Comparison of ENCODE assay signal across 10 cellular contexts in the genomic region with DNA sequence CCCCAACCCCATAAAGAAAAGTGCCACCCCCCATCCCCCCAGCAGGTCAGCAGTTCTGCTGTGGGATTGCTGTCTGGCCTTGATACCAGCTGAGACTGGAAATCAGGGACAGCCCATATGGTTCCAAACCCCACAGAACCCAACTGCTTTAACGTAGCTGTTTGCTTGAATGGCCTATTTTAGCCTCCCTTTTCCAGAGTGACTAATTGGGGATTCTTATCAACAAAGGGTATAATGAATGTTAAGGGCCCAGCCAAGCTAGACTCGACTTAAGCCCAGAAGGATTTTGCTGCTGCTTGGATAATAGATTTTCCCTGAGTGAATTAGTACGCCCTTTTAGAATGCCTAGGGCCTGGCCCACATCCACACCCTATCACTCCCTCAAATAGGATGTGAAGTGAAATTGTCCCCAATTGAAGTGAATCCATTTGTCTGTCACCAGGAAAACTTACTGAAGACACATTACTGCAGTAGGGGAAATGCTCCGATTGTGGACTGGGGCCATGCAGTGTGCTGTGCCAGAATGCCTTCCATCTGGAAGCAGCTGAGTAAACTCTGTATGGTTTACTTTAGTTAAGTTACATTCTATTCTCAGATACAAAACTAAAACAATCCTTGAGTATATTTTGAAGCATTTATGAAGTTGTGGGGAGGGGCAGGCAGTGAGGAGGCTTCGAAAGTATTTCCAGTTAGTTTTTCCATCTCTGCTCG.
DNase-seq lines count a peak whose midpoint lies in the region; ATAC-seq and TF ChIP-seq lines count a peak whose summit lies in the region.
"Had no signal": no experiment of that assay in that cellular context is flagged by ENCODE, and none has a peak within 500 bp of the region (broad histone marks: within the 10 kb centered on the region; RNA-seq: fewer than 3 reads in every experiment).

No MANE protein-coding gene starts in this region.

- H3K23ac ChIP-seq in IMR-90 (ENCODE audit: low read depth, low read length) = peak overlapping the region; percentile 87

- peak overlapping the region; percentile 92 for H2BK20ac ChIP-seq in IMR-90 (ENCODE audit: low read depth, low read length)

- H4K5ac ChIP-seq in IMR-90 (ENCODE audit: low read depth, low read length) = peak overlapping the region; percentile 67

- peak; percentile 73 for ATAC-seq in IMR-90 (ENCODE audit: low read depth)
- ATAC-seq in body of pancreas = peak; percentile 86
- no peak for ATAC-seq in gastrocnemius medialis
- no peak for ATAC-seq in GM21737 (IDR thresholded peaks at IDR 0.05; ENCODE audit: unreplicated experiment)

- H3K79me1 ChIP-seq in IMR-90 (ENCODE audit: low read depth in 1 of 2, low read length in 2 of 2) = peaks cover 7 to 39% of the 10 kb centered on the region in 2 experiments; a peak in 3 of 4 replicates

- no peaks in the 10 kb centered on the region for H4K20me1 ChIP-seq in IMR-90 (ENCODE audit: insufficient read depth, low read length)

- peak overlapping the region; percentile 81; the same call in 1 of the 2 replicates for H2AK5ac ChIP-seq in IMR-90 (ENCODE audit: low read depth, low read length)

- H3K14ac ChIP-seq in IMR-90 (replicated peaks; ENCODE audit: low read depth, low read length) = peak overlapping the region; percentile 74

- BruUV-seq in IMR-90 (replicated peaks; lab: Mats Ljungman, UMichigan) = no TSS peak

- H2BK120ac ChIP-seq in IMR-90 (ENCODE audit: low read depth, low read length) = peak overlapping the region; percentile 94

- peak overlapping the region; percentile 14 to 91 for H4K8ac ChIP-seq in IMR-90 (ENCODE audit: low read depth in 2 of 2, low read length in 2 of 2)

- TF ChIP-seq POLR2A in IMR-90 (IDR thresholded peaks at IDR 0.05; ENCODE audit: low read depth, low read length) (no peak), body of pancreas (IDR thresholded peaks at IDR 0.05) (peak in 2 of 3 donors; percentile 7 to 13), gastrocnemius medialis (IDR thresholded peaks at IDR 0.05) (no peak)

- POLR2A ChIA-PET in IMR-90 (lab: Charles Lee; ENCODE audit: unreplicated experiment) = interaction anchor here (0.5 kb wide), 1 partner anchor 196 kb away, joined by 3 read pairs; no protein-coding TSS in a partner anchor

- TF ChIP-seq RAD21 in IMR-90 (IDR thresholded peaks at IDR 0.05; ENCODE audit: low read length) = no peak

- H3K4me3 ChIP-seq in IMR-90 (ENCODE audit: insufficient read depth, low read depth, low read length) (no peak overlapping the region), body of pancreas (no peak overlapping the region), gastrocnemius medialis (no peak overlapping the region)

- H3K4ac ChIP-seq in IMR-90 (ENCODE audit: low read depth, low read length) = peak overlapping the region; percentile 92

- peak overlapping the region; percentile 87 for H2AK9ac ChIP-seq in IMR-90 (replicated peaks; ENCODE audit: low read depth, low read length, poor library complexity)

- peak; percentile 86 for DNase-seq in IMR-90
- DNase-seq in body of pancreas = peak; percentile 79 to 85 (median 84)
- DNase-seq in gastrocnemius medialis = no peak
- no peak for DNase-seq in EL
- no peak for DNase-seq in activated CD8-positive, alpha-beta memory T cell treated with anti-CD3 and anti-CD28 coated beads for 24 hours
- no peak for DNase-seq in stimulated activated CD4-positive, alpha-beta T cell treated with anti-CD3 and anti-CD28 coated beads, Interleukin-2, amount 100 ng/mL, for 24 hours
- DNase-seq: activated CD4-positive, CD25-positive, alpha-beta regulatory T cell treated with anti-CD3 and anti-CD28 coated beads, Interleukin-2, amount 50 U/mL, for 72 hours; CD8-positive, alpha-beta memory T cell had no signal

- H3K18ac ChIP-seq in IMR-90 (ENCODE audit: low read depth, low read length) = peak overlapping the region; percentile 96

- H2AFZ ChIP-seq in IMR-90 (replicated peaks; ENCODE audit: low read length, poor library complexity) = peak overlapping the region; percentile 56

- dilution Hi-C loops in IMR-90 (cut with HindIII; ENCODE audit: low sequenced_read_pairs, unreplicated experiment) = no loop called here

- peak overlapping the region; percentile 73; the same call in 1 of the 2 replicates for H3K56ac ChIP-seq in IMR-90 (ENCODE audit: extremely low read depth, insufficient read depth, low read length)

- no CpG with 5 or more reads among the region's 6 CpGs for WGBS in IMR-90 (ENCODE audit: extremely low coverage in 2 of 2, insufficient read length in 1 of 2), 2 experiments
- WGBS in body of pancreas, 2 donors = 13 to 22% methylated on average over 6 of the region's 6 CpGs

- peaks cover 2% of the 10 kb centered on the region; the same call in 1 of the 2 replicates for H3K36me3 ChIP-seq in IMR-90 (ENCODE audit: control insufficient read depth, insufficient read depth, low read length)
- H3K36me3 ChIP-seq in body of pancreas (replicated peaks in 1 of 2; ENCODE audit: insufficient read depth in 1 of 2, low read depth in 2 of 2) = no peaks in the 10 kb centered on the region
- no peaks in the 10 kb centered on the region for H3K36me3 ChIP-seq in gastrocnemius medialis

- peak overlapping the region; percentile 38; the same call in 1 of the 2 replicates for H3K4me2 ChIP-seq in IMR-90 (ENCODE audit: low read depth, low read length)

- peaks cover 51% of the 10 kb centered on the region for H3K4me1 ChIP-seq in IMR-90 (ENCODE audit: control insufficient read depth, insufficient read depth, low read length)
- H3K4me1 ChIP-seq in body of pancreas = peaks cover 79% of the 10 kb centered on the region
- H3K4me1 ChIP-seq in gastrocnemius medialis = peaks cover 65 to 76% of the 10 kb centered on the region in 2 donors

- H4K91ac ChIP-seq in IMR-90 (ENCODE audit: insufficient read depth, low read depth, low read length) = peak overlapping the region; percentile 77

- H3K9me3 ChIP-seq in IMR-90 (ENCODE audit: control insufficient read depth, insufficient read depth, low read length) = no peaks in the 10 kb centered on the region
- no peaks in the 10 kb centered on the region for H3K9me3 ChIP-seq in body of pancreas
- no peaks in the 10 kb centered on the region for H3K9me3 ChIP-seq in gastrocnemius medialis

- H2BK5ac ChIP-seq in IMR-90 (ENCODE audit: low read depth, low read length, poor library complexity, severe bottlenecking) = peak overlapping the region; percentile 91

- TF ChIP-seq CTCF in IMR-90 (conservative IDR thresholded peaks at IDR 0.05; ENCODE audit: low read depth, low read length) = no peak
- TF ChIP-seq CTCF in body of pancreas (IDR thresholded peaks at IDR 0.05) = no peak
- TF ChIP-seq CTCF in gastrocnemius medialis (IDR thresholded peaks at IDR 0.05 in 4 of 5, conservative IDR thresholded peaks at IDR 0.05 in 1 of 5) = no peak

- CTCF ChIA-PET in IMR-90 (lab: Yijun Ruan, JAX) = no interaction called here

- H3K27ac ChIP-seq in IMR-90 (ENCODE audit: insufficient read depth, low read length) = peak overlapping the region; percentile 77
- H3K27ac ChIP-seq in body of pancreas = peak overlapping the region; percentile 81 to 93 (median 84)
- peak overlapping the region; percentile 66 for H3K27ac ChIP-seq in layer of hippocampus (ENCODE audit: low read depth, low read length)
- H3K27ac ChIP-seq in gastrocnemius medialis = peak overlapping the region; percentile 75 to 89 (median 78)

- peak overlapping the region; percentile 80; the same call in 2 of the 3 replicates for H2BK15ac ChIP-seq in IMR-90 (ENCODE audit: low read depth, low read length)

- H3K27me3 ChIP-seq in IMR-90 (ENCODE audit: control insufficient read depth, insufficient read depth, low read length) (no peaks in the 10 kb centered on the region), body of pancreas (no peaks in the 10 kb centered on the region), layer of hippocampus (ENCODE audit: control insufficient read depth, insufficient read depth, low read length) (no peaks in the 10 kb centered on the region), gastrocnemius medialis (no peaks in the 10 kb centered on the region)

- peak overlapping the region; percentile 10; the same call in 1 of the 2 replicates for H3K9ac ChIP-seq in IMR-90 (ENCODE audit: low read depth, low read length)

- peaks cover 32% of the 10 kb centered on the region for H3K9me1 ChIP-seq in IMR-90 (ENCODE audit: insufficient read depth, low read length)

- intact Hi-C loops in IMR-90 (cut with micrococcal nuclease) = loop anchor here (5.0 kb wide), 2 partner anchors 54 to 156 kb away; partner anchors contain the start of gene DHRS3
- intact Hi-C loops in body of pancreas (cut with DNase I) = no loop called here
- intact Hi-C loops in gastrocnemius medialis (cut with DNase I; ENCODE audit: low total_unique reads) = loop anchor here (5.0 kb wide), 1 partner anchor 136 kb away; no protein-coding TSS in a partner anchor

- in situ Hi-C loops in IMR-90 (cut with MboI; ENCODE audit: low sequenced_read_pairs) = no loop called here
- in situ Hi-C loops in gastrocnemius medialis (cut with MboI; ENCODE audit: low sequenced_read_pairs in 4 of 4) = no loop called here

TF ChIP-seq in IMR-90, 13 proteins besides CTCF, POLR2A, EP300 and RAD21:
- TF ChIP-seq MAZ (IDR thresholded peaks at IDR 0.05; ENCODE audit: borderline replicate concordance, low read depth, low read length) (peak; percentile 32; the same call in 1 of the 2 replicates), USF2 (IDR thresholded peaks at IDR 0.05; ENCODE audit: low read depth, low read length) (no peak)

Comparison
In these comparisons a context has a peak if more than half of its experiments do, and no peak if none do; other contexts are left out.
1. ATAC-seq: peak in IMR-90 (single experiment) and body of pancreas (single experiment); none in gastrocnemius medialis (0 of 2) and GM21737 (single experiment).
2. DNase-seq: peak in IMR-90 (single experiment) and body of pancreas (4 of 4); none in gastrocnemius medialis (0 of 2), EL (single experiment), activated CD8-positive, alpha-beta memory T cell treated with anti-CD3 and anti-CD28 coated beads for 24 hours (single experiment) and stimulated activated CD4-positive, alpha-beta T cell treated with anti-CD3 and anti-CD28 coated beads, Interleukin-2, amount 100 ng/mL, for 24 hours (0 of 2).
3. POLR2A ChIP-seq: peak in body of pancreas (2 of 3); none in IMR-90 (single experiment) and gastrocnemius medialis (0 of 2).
4. Peak in every context shown above with its lines, with median percentiles within 50 percentile points of each other: H3K27ac ChIP-seq.